14 cellular contexts compared by ENCODE assay signal in genomic region chr2:48596751-48597150, GRCh38. TPM values are rescaled to one million over a fixed set of nuclear protein-coding genes. Genes with fewer than 3 reads are reported as not detected.
"Had no signal": no experiment of that assay in that cellular context is flagged by ENCODE, and none has a peak within 500 bp of the region (broad histone marks: within the 10 kb centered on the region; RNA-seq: fewer than 3 reads in every experiment).

No MANE protein-coding gene starts in this region.

RNA-seq across cellular contexts. Expression of gene GTF2A1L, which starts 20.9 kb away (rescaled TPM):
- total RNA-seq: activated B cell treated with CpG ODN at 0.5 μM for 24 hours; activated CD4-positive, alpha-beta memory T cell treated with anti-CD3 and anti-CD28 coated beads for 36 hours; activated CD4-positive, alpha-beta memory T cell treated with anti-CD3 and anti-CD28 coated beads, Interleukin-2, amount 10 ng/mL, durations not matched to agents 7 days and 5 days; activated CD4-positive, alpha-beta T cell treated with anti-CD3 and anti-CD28 coated beads for 36 hours; activated CD4-positive, alpha-beta T cell treated with anti-CD3 and anti-CD28 coated beads, Interleukin-2, amount 10 ng/mL, durations not matched to agents 24 days and 14 days; activated CD4-positive, alpha-beta T cell treated with anti-CD3 and anti-CD28 coated beads, Interleukin-2, amount 10 ng/mL, durations not matched to agents 7 days and 5 days; activated CD8-positive, alpha-beta memory T cell treated with anti-CD3 and anti-CD28 coated beads for 36 hours; activated CD8-positive, alpha-beta memory T cell treated with anti-CD3 and anti-CD28 coated beads, Interleukin-2, amount 10 ng/mL, durations not matched to agents 7 days and 5 days; activated CD8-positive, alpha-beta T cell treated with anti-CD3 and anti-CD28 coated beads for 36 hours; activated CD8-positive, alpha-beta T cell treated with anti-CD3 and anti-CD28 coated beads, Interleukin-2, amount 10 ng/mL, durations not matched to agents 7 days and 5 days; T-cell; T-helper 1 cell treated with Interleukin-12 subunit alpha and Interleukin-12 subunit beta and Interleukin-4 antibody, amounts not matched to agents 30 ng/mL and 1 ng/mL, for 36 hours; T-helper 17 cell; T-helper 2 cell treated with Interferon-gamma antibody and Interleukin-4, amounts not matched to agents 100 ng/mL and 5 ng/mL, for 36 hours had no signal
